In the genomic region with DNA sequence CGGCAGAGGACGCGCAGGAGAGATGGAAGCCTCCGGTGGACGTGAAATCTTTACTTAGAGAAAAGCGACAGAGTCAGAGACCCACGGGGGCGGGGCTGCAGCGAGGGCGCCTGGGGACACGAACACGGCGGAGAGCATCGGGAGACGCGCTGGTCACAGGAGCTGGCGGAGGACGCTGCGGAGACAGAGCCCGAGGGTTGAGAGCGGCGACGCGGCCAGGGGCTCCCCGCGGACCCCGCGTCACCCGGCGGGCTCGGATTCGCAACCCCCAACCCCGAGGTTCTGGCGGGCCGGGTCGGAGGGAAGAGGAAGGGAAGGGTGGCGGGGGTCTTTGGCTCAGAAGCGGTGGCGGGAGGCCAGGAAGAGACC, we compare ENCODE assay signal across 10 cellular contexts. TPM values are rescaled to one million over a fixed set of nuclear protein-coding genes. Genes with fewer than 3 reads are reported as not detected.
DNase-seq lines count a peak whose midpoint lies in the region; ATAC-seq and TF ChIP-seq lines count a peak whose summit lies in the region.
"Had no signal": no experiment of that assay in that cellular context is flagged by ENCODE, and none has a peak within 500 bp of the region (broad histone marks: within the 10 kb centered on the region; RNA-seq: fewer than 3 reads in every experiment).

No MANE protein-coding gene starts in this region.

- H3K36me3 ChIP-seq in colonic mucosa, result no peaks in the 10 kb centered on the region
- H3K36me3 ChIP-seq: left lung had no signal

- no peaks in the 10 kb centered on the region for H3K9me3 Mint-ChIP-seq in natural killer cell

- H3K27me3 Mint-ChIP-seq in natural killer cell (ENCODE audit: low read depth in 2 of 2), result peaks cover 30 to 35% of the 10 kb centered on the region in 2 donors

- ATAC-seq in natural killer cell (no peak), GM21423 (IDR thresholded peaks at IDR 0.05; ENCODE audit: unreplicated experiment) (no peak)
- ATAC-seq: K562, left lung had no signal

- H3K4me3 Mint-ChIP-seq in natural killer cell, result peak overlapping the region; percentile 85

- TF ChIP-seq CTCF in AG10803 (conservative IDR thresholded peaks at IDR 0.05; ENCODE audit: low read length), result no peak
- no peak for TF ChIP-seq CTCF in colonic mucosa (IDR thresholded peaks at IDR 0.05)
- no peak for TF ChIP-seq CTCF in natural killer cell (IDR thresholded peaks at IDR 0.05)

- peaks cover 9 to 20% of the 10 kb centered on the region in 2 donors for H3K4me1 Mint-ChIP-seq in natural killer cell

- intact Hi-C loops in colonic mucosa (cut with DNase I) (loop anchor here (10.0 kb wide), 1 partner anchor 199 kb away; the partner anchor contains the start of gene CYP2E1), natural killer cell (cut with micrococcal nuclease) (no loop called here)

- H3K9ac ChIP-seq in colonic mucosa (ENCODE audit: low read depth in 2 of 2, low read length in 2 of 2), result peak overlapping the region in 1 of 2 donors; percentile 56

- H3K4me1 ChIP-seq in colonic mucosa, result peaks cover 13% of the 10 kb centered on the region

- H3K4me3 ChIP-seq in AG10803 (ENCODE audit: low read length) (peak overlapping the region; percentile 27), colonic mucosa (peak overlapping the region; percentile 26)
- H3K4me3 ChIP-seq: K562 had no signal

- no peak overlapping the region for H3K27ac ChIP-seq in colonic mucosa
- H3K27ac ChIP-seq: left lung had no signal

- H3K27me3 ChIP-seq in colonic mucosa, result peaks cover 44% of the 10 kb centered on the region

- TF ChIP-seq RAD21 in Ishikawa (IDR thresholded peaks at IDR 0.05; ENCODE audit: low read depth), result no peak

- peak overlapping the region in 1 of 2 donors; percentile 61 for H3K27ac Mint-ChIP-seq in natural killer cell

- no peak for DNase-seq in AG10803 (ENCODE audit: low read depth)
- no peak for DNase-seq in colonic mucosa
- no peak for DNase-seq in natural killer cell
- no peak for DNase-seq in NCI-H446 treated with DMSO at 0.1 percent for 48 hours (lab: John Stamatoyannopoulos, UW)
- DNase-seq in NCI-H1105 treated with DMSO at 0.1 percent for 48 hours (lab: John Stamatoyannopoulos, UW), result no peak
- DNase-seq in SHP77 (lab: John Stamatoyannopoulos, UW), result no peak

- H3K36me3 Mint-ChIP-seq in natural killer cell, result no peaks in the 10 kb centered on the region

- no peaks in the 10 kb centered on the region for H3K9me3 ChIP-seq in colonic mucosa
- H3K9me3 ChIP-seq: left lung had no signal

- no peak for TF ChIP-seq EP300 in Ishikawa (IDR thresholded peaks at IDR 0.05; ENCODE audit: borderline replicate concordance)

TF ChIP-seq in Ishikawa, 13 proteins besides CTCF, POLR2A, EP300 and RAD21:
- TF ChIP-seq ZBTB7A (IDR thresholded peaks at IDR 0.05; ENCODE audit: low read depth) (no peak), TAF1 (IDR thresholded peaks at IDR 0.05; ENCODE audit: low read depth) (0 out of 2 replicates have a peak, but pooled peaks have one; percentile 15)
- TF ChIP-seq, protein P1, sequence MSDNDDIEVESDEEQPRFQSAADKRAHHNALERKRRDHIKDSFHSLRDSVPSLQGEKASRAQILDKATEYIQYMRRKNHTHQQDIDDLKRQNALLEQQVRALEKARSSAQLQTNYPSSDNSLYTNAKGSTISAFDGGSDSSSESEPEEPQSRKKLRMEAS (IDR thresholded peaks at IDR 0.05), result 0 out of 2 replicates have a peak, but pooled peaks have one; percentile 4

RNA-seq across cellular contexts. Expression of gene CALY, which starts 11.3 kb away (rescaled TPM):
- total RNA-seq in colonic mucosa, result 1 to 10 TPM in 1 of 2 donors, not detected in 1; 1.6 TPM
- not detected for total RNA-seq in natural killer cell
- total RNA-seq: K562, left lung had no signal

RNA-seq across cellular contexts. Expression of gene ZNF511, which starts 16.7 kb away (rescaled TPM):
- total RNA-seq in colonic mucosa (10 to 100 TPM; 53.9 to 78.2 TPM), natural killer cell (10 to 100 TPM; 28.1 to 39.0 (median 32.4) TPM)

RNA-seq across cellular contexts. Expression of gene TUBGCP2, which starts 16.7 kb away (rescaled TPM):
- 10 to 100 TPM; 64.7 to 67.5 TPM for total RNA-seq in colonic mucosa
- 10 to 100 TPM; 74.3 to 81.8 (median 78.7) TPM for total RNA-seq in natural killer cell

RNA-seq across cellular contexts. Expression of gene PRAP1, which starts 21.8 kb away (rescaled TPM):
- total RNA-seq in colonic mucosa (10 to 100 TPM; 15.0 to 99.3 TPM), natural killer cell (not detected)
- total RNA-seq: K562, left lung had no signal

RNA-seq across cellular contexts. Expression of gene FUOM, which starts 32.4 kb away (rescaled TPM):
- 10 to 100 TPM; 16.9 to 23.3 TPM for total RNA-seq in colonic mucosa
- total RNA-seq in natural killer cell, result 1 to 10 TPM; 7.6 to 9.5 (median 7.9) TPM
